Comparison of ENCODE assay signal across 9 cellular contexts in the genomic region with DNA sequence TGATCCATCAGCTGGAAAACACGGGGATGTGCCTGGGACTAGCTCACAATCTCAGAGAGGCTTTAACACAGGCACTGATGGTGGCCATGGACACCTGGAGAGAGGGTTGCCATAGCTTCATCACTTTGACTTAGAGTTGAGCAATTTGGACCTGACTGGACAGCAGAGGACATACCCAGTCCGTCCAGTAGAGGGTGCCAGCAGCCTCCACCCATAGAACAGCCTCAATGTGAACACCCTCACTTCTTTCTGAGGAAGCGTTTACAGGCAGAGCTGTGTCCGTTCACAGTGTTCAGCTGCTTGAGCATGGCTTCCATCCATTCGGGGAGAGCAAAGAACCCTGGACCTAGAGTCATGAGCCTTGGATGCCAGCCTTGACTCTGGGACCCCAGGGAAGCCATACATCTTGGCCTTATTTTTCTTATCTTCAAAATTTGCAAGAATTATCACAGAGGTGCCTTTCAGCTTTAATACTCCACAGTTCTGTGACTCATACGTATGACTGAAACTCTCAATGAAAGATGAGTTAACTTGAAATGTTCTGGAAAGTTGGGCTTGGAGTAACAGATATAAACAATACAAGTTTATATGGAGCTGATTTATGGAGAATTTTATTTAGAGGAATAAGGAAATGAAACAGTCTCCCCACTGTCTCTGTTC.
DNase-seq lines count a peak whose midpoint lies in the region; ATAC-seq lines count a peak whose summit lies in the region.
"Had no signal": no experiment of that assay in that cellular context is flagged by ENCODE, and none has a peak within 500 bp of the region (broad histone marks: within the 10 kb centered on the region; RNA-seq: fewer than 3 reads in every experiment).

No MANE protein-coding gene starts in this region.

- no peak overlapping the region for H3K4me3 ChIP-seq in H7 (ENCODE audit: insufficient read depth, low read depth, low read length)
- H3K4me3 ChIP-seq: BLaER1 had no signal

- intact Hi-C loops in left colon (cut with DNase I, micrococcal nuclease), result no loop called here

- ATAC-seq in left colon, result peak; percentile 91

- peak; percentile 35 to 76 (median 70) for DNase-seq in NCI-H1417 (lab: John Stamatoyannopoulos, UW)
- no peak for DNase-seq in NCI-H1417 treated with DMSO at 0.1 percent for 48 hours (lab: John Stamatoyannopoulos, UW)
- DNase-seq in H7, result peak; percentile 83
- peak; percentile 62 for DNase-seq in MV-4-11 (lab: John Stamatoyannopoulos, UW)
- DNase-seq in T-helper 9 cell, result peak; percentile 6
- DNase-seq in cerebellar cortex (ENCODE audit: low spot score), result peak; percentile 58
- DNase-seq in left colon, result peak; percentile 58 to 66
- DNase-seq in stimulated activated CD4-positive, alpha-beta T cell treated with anti-CD3 and anti-CD28 coated beads, Interleukin-4, amount 100 ng/mL, for 1 hour, result peak; percentile 50

- H3K27me3 ChIP-seq in H7 (ENCODE audit: control insufficient read depth, insufficient read depth, low read length), result no peaks in the 10 kb centered on the region
- H3K27me3 ChIP-seq: BLaER1 had no signal

- H3K36me3 ChIP-seq in H7 (replicated peaks; ENCODE audit: control insufficient read depth, insufficient read depth, low read length), result no peaks in the 10 kb centered on the region
- H3K36me3 ChIP-seq: BLaER1 had no signal
